ENCODE assay signal across 1 cellular context in genomic region chr9:83956288-83957028, GRCh38.
A peak's percentile ranks its signal among the peaks of the same experiment; 100 is the strongest.
TF ChIP-seq lines count a peak whose summit lies in the region.

No MANE protein-coding gene starts in this region.

TF ChIP-seq in HepG2, 621 proteins besides CTCF, POLR2A, EP300 and RAD21 (continued from another document and continues in another):
- TF ChIP-seq STAT6 (CRISPR knock-in tag; IDR thresholded peaks at IDR 0.05; ENCODE audit: borderline replicate concordance) (0 out of 2 replicates have a peak, but pooled peaks have one; percentile 41), ZNF704 (CRISPR knock-in tag; IDR thresholded peaks at IDR 0.05; ENCODE audit: borderline replicate concordance) (peak; percentile 82; the same call in 1 of the 2 replicates), MAFF (IDR thresholded peaks at IDR 0.05; ENCODE audit: low read depth, low read length) (no peak), MXD1 (CRISPR knock-in tag; IDR thresholded peaks at IDR 0.05) (no peak; the same call in 1 of the 2 replicates), ZNF333 (CRISPR knock-in tag; IDR thresholded peaks at IDR 0.05; ENCODE audit: borderline replicate concordance) (peak; percentile 83; the same call in 1 of the 2 replicates), ZSCAN9 (CRISPR knock-in tag; IDR thresholded peaks at IDR 0.05; ENCODE audit: borderline replicate concordance) (peak; percentile 77), HOXA3 (CRISPR knock-in tag; IDR thresholded peaks at IDR 0.05) (peak; percentile 85), NFYC (CRISPR knock-in tag; IDR thresholded peaks at IDR 0.05) (no peak), ZBTB40 (IDR thresholded peaks at IDR 0.05) (peak; percentile 42; the same call in 1 of the 2 replicates), ZBTB40 (CRISPR knock-in tag; IDR thresholded peaks at IDR 0.05) (peak; percentile 81; the same call in 1 of the 2 replicates), ZNF546 (CRISPR knock-in tag; conservative IDR thresholded peaks at IDR 0.05) (0 out of 2 replicates have a peak, but pooled peaks have one; percentile 62), ATF7-NPFF (CRISPR knock-in tag; IDR thresholded peaks at IDR 0.05; ENCODE audit: low read depth) (peak; percentile 55; the same call in 1 of the 2 replicates), ZNF574 (CRISPR knock-in tag; IDR thresholded peaks at IDR 0.05) (peak; percentile 82), THAP11 (CRISPR knock-in tag; IDR thresholded peaks at IDR 0.05) (peak; percentile 74; the same call in 1 of the 2 replicates), NFATC3 (CRISPR knock-in tag; IDR thresholded peaks at IDR 0.05) (no peak), GPN1 (CRISPR knock-in tag; IDR thresholded peaks at IDR 0.05; ENCODE audit: borderline replicate concordance) (no peak), PRDM4 (CRISPR knock-in tag; IDR thresholded peaks at IDR 0.05; ENCODE audit: borderline replicate concordance) (no peak), KLF13 (CRISPR knock-in tag; IDR thresholded peaks at IDR 0.05) (no peak), CBX2 (IDR thresholded peaks at IDR 0.05; ENCODE audit: low read depth, low read length) (no peak), CBX2 (CRISPR knock-in tag; IDR thresholded peaks at IDR 0.05; ENCODE audit: low read depth) (no peak), ELK4 (CRISPR knock-in tag; IDR thresholded peaks at IDR 0.05; ENCODE audit: borderline replicate concordance) (0 out of 2 replicates have a peak, but pooled peaks have one; percentile 66), MIXL1 (CRISPR knock-in tag; IDR thresholded peaks at IDR 0.05) (0 out of 2 replicates have a peak, but pooled peaks have one; percentile 22), MEIS2 (CRISPR knock-in tag; IDR thresholded peaks at IDR 0.05) (peak; percentile 46; the same call in 1 of the 2 replicates), ZNF616 (CRISPR knock-in tag; IDR thresholded peaks at IDR 0.05; ENCODE audit: low read depth) (peak; percentile 73), ZNF720 (CRISPR knock-in tag; IDR thresholded peaks at IDR 0.05) (no peak), SRSF4 (IDR thresholded peaks at IDR 0.05; ENCODE audit: low read depth, low read length, poor library complexity, severe bottlenecking) (no peak), ATF2 (CRISPR knock-in tag; IDR thresholded peaks at IDR 0.05) (peak; percentile 45; the same call in 1 of the 2 replicates), ZNF124 (CRISPR knock-in tag; IDR thresholded peaks at IDR 0.05) (no peak; the same call in 1 of the 2 replicates), RNF219 (CRISPR knock-in tag; IDR thresholded peaks at IDR 0.05) (0 out of 2 replicates have a peak, but pooled peaks have one; percentile 73)
